8 cellular contexts compared by ENCODE assay signal in genomic region chr17:76670708-76671122, GRCh38. TPM values are rescaled to one million over a fixed set of nuclear protein-coding genes. Genes with fewer than 3 reads are reported as not detected.
DNase-seq lines count a peak whose midpoint lies in the region; ATAC-seq and TF ChIP-seq lines count a peak whose summit lies in the region.

No MANE protein-coding gene starts in this region.

- DNase-seq in body of pancreas (no peak), naive B cell (no peak), aorta (no peak), OCI-M1 (lab: John Stamatoyannopoulos, UW) (no peak), DMS114 treated with DMSO at 0.1 percent for 48 hours (lab: John Stamatoyannopoulos, UW; ENCODE audit: unreplicated experiment) (no peak)

- peaks cover 19 to 24% (median 23%) of the 10 kb centered on the region in 3 donors for H3K4me1 Mint-ChIP-seq in naive B cell

- peak overlapping the region; percentile 59 to 99 (median 94) for H3K27ac Mint-ChIP-seq in naive B cell

- peak overlapping the region; percentile 31 to 98 (median 92) for H3K4me3 Mint-ChIP-seq in naive B cell

- H3K27me3 Mint-ChIP-seq in naive B cell: peaks cover 6 to 18% (median 15%) of the 10 kb centered on the region in 3 donors

- no peak overlapping the region for H2AFZ ChIP-seq in ACC112 (ENCODE audit: low read length, unreplicated experiment)

- no peaks in the 10 kb centered on the region for H3K79me2 ChIP-seq in ACC112 (ENCODE audit: control insufficient read depth, insufficient read depth, low read length, unreplicated experiment)

- peaks cover 9% of the 10 kb centered on the region for H3K4me1 ChIP-seq in ACC112 (ENCODE audit: control insufficient read depth, insufficient read depth, low read length, unreplicated experiment)
- peaks cover 16% of the 10 kb centered on the region for H3K4me1 ChIP-seq in HUES6 (ENCODE audit: control insufficient read depth, insufficient read depth, low read length)
- H3K4me1 ChIP-seq in body of pancreas: peaks cover 30% of the 10 kb centered on the region
- H3K4me1 ChIP-seq in aorta (ENCODE audit: control insufficient read depth in 1 of 2, insufficient read depth in 2 of 2, low read length in 2 of 2): no peaks in the 10 kb centered on the region

- ATAC-seq in body of pancreas: no peak
- ATAC-seq in naive B cell (ENCODE audit: low read depth in 2 of 2): no peak
- ATAC-seq in GM21723 (IDR thresholded peaks at IDR 0.05; ENCODE audit: unreplicated experiment): no peak
- no peak for ATAC-seq in aorta (ENCODE audit: low FRiP score)

- H3K36me3 Mint-ChIP-seq in naive B cell: no peaks in the 10 kb centered on the region

- WGBS in body of pancreas, 2 donors: 26 to 31% methylated on average over 9 of the region's 9 CpGs
- WGBS in aorta, 2 donors: 49 to 54% methylated on average over 9 of the region's 9 CpGs

- 0 out of 2 replicates have a peak, but pooled peaks cover 9% of the 10 kb centered on the region for H3K36me3 ChIP-seq in ACC112 (ENCODE audit: insufficient read depth, low read length)
- H3K36me3 ChIP-seq in HUES6 (ENCODE audit: control insufficient read depth, insufficient read depth, low read length): no peaks in the 10 kb centered on the region
- no peaks in the 10 kb centered on the region for H3K36me3 ChIP-seq in body of pancreas (replicated peaks in 1 of 2; ENCODE audit: insufficient read depth in 1 of 2, low read depth in 2 of 2)
- H3K36me3 ChIP-seq in aorta (ENCODE audit: control insufficient read depth in 1 of 2, insufficient read depth in 2 of 2, low read length in 1 of 2): no peaks in the 10 kb centered on the region

- H3K9me3 ChIP-seq in HUES6 (ENCODE audit: control insufficient read depth, insufficient read depth, low read depth, low read length) (no peaks in the 10 kb centered on the region), body of pancreas (no peaks in the 10 kb centered on the region), aorta (ENCODE audit: control insufficient read depth, low read length) (no peaks in the 10 kb centered on the region)

- H3K9ac ChIP-seq in HUES6 (ENCODE audit: low read length): peak overlapping the region; percentile 68

- H3K27ac ChIP-seq in ACC112 (ENCODE audit: low read depth, low read length) (no peak overlapping the region), HUES6 (ENCODE audit: low read depth, low read length) (no peak overlapping the region; the same call in 1 of the 2 replicates), body of pancreas (peak overlapping the region; percentile 93 to 97 (median 94)), aorta (ENCODE audit: low read depth in 1 of 2, low read length in 2 of 2) (no peak overlapping the region)

- no peak for TF ChIP-seq CTCF in body of pancreas (IDR thresholded peaks at IDR 0.05)

- H3K4me3 ChIP-seq in ACC112 (ENCODE audit: low read depth, low read length) (0 out of 2 replicates have a peak overlapping the region, but pooled peaks have one; percentile 58), HUES6 (ENCODE audit: low read depth, low read length) (peak overlapping the region; percentile 53), body of pancreas (no peak overlapping the region), aorta (ENCODE audit: low read length in 2 of 2) (no peak overlapping the region)

- intact Hi-C loops in body of pancreas (cut with DNase I): no loop called here
- intact Hi-C loops in aorta (cut with DNase I): loop anchor here (5.0 kb wide), 1 partner anchor 47 kb away; no protein-coding TSS in a partner anchor

- no peak for TF ChIP-seq POLR2A in body of pancreas (IDR thresholded peaks at IDR 0.05)

- peaks cover 0 to 5% (median 0%) of the 10 kb centered on the region in 7 donors for H3K9me3 Mint-ChIP-seq in naive B cell

- H3K27me3 ChIP-seq in ACC112 (ENCODE audit: insufficient read depth, low read length): no peaks in the 10 kb centered on the region
- H3K27me3 ChIP-seq in HUES6 (ENCODE audit: control insufficient read depth, insufficient read depth, low read length): no peaks in the 10 kb centered on the region
- H3K27me3 ChIP-seq in body of pancreas: no peaks in the 10 kb centered on the region
- H3K27me3 ChIP-seq in aorta (ENCODE audit: control insufficient read depth in 1 of 2, insufficient read depth in 2 of 2, low read length in 1 of 2): no peaks in the 10 kb centered on the region

RNA-seq across cellular contexts. Expression of gene ST6GALNAC1, which starts 27.2 kb away (rescaled TPM):
- total RNA-seq in body of pancreas (10 to 100 TPM in 1 of 2 donors, 1 to 10 TPM in 1; 9.3 to 13.5 TPM), aorta (1 to 10 TPM; 1.1 to 2.3 TPM)
- polyA plus RNA-seq in naive B cell (ENCODE audit: low read depth in 6 of 6) (not detected), aorta (1 to 10 TPM; 1.6 to 9.4 TPM)

RNA-seq across cellular contexts. Expression of gene MXRA7, which starts 40.0 kb away (rescaled TPM):
- 10 to 100 TPM; 71.9 to 87.4 TPM for total RNA-seq in body of pancreas
- polyA plus RNA-seq in naive B cell (ENCODE audit: low read depth in 6 of 6): 1 to 10 TPM; 1.8 to 7.7 (median 3.5) TPM
- total RNA-seq in aorta: 100 to 1,000 TPM; 256 to 262 TPM
- 100 to 1,000 TPM; 357 to 465 TPM for polyA plus RNA-seq in aorta

RNA-seq across cellular contexts. Expression of gene JMJD6, which starts 55.7 kb away (rescaled TPM):
- total RNA-seq in body of pancreas: 10 to 100 TPM; 15.2 to 20.0 TPM
- polyA plus RNA-seq in naive B cell (ENCODE audit: low read depth in 6 of 6): 10 to 100 TPM; 17.4 to 38.2 (median 20.0) TPM
- total RNA-seq in aorta: 10 to 100 TPM; 36.5 to 55.4 TPM
- 10 to 100 TPM; 29.3 to 82.5 TPM for polyA plus RNA-seq in aorta

RNA-seq across cellular contexts. Expression of gene METTL23, which starts 55.9 kb away (rescaled TPM):
- 10 to 100 TPM; 25.9 to 44.2 TPM for total RNA-seq in body of pancreas
- polyA plus RNA-seq in naive B cell (ENCODE audit: low read depth in 6 of 6): 100 to 1,000 TPM; 119 to 177 (median 143) TPM
- total RNA-seq in aorta: 10 to 100 TPM; 26.8 to 27.9 TPM
- polyA plus RNA-seq in aorta: 10 to 100 TPM; 28.5 to 37.5 TPM

Comparison
In these comparisons a context has a peak if more than half of its experiments do, and no peak if none do; other contexts are left out.
1. H3K27ac ChIP-seq: peak in body of pancreas (4 of 4); none in ACC112 (single experiment), HUES6 (single experiment) and aorta (0 of 2).
2. H3K4me3 ChIP-seq: peak in ACC112 (single experiment) and HUES6 (single experiment); none in body of pancreas (0 of 2) and aorta (0 of 2).